8 cellular contexts compared by ENCODE assay signal in the genomic region with DNA sequence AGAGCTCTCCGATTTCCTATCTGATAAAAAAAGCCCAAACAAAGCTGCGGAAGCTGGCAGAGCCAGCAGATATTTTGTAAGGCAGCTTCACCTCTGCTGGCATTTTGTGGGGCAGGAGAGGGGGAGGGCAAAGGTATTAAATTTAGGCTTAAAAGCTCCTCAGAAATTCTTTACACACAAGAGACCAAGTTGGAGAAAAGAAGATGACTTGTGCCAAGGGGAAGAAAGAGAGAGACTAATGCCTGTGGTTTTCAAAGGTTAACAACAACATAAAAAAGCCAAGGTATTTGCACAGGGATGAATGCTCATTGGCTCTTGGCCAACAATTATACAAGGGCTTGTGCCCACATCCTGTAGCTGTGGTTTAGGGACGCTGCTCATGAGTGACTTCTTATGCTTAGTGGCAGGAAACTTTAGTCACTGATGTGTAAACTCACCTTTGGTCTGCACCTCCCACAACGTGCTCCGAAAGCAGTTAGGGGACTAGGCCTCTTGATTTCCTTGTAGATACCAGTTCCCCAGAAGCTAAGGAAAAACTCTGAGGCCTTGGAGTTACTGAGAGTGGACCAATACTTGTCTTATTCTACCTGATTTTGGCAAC.
DNase-seq lines count a peak whose midpoint lies in the region; ATAC-seq, FAIRE-seq and TF ChIP-seq lines count a peak whose summit lies in the region.

No MANE protein-coding gene starts in this region.

- no peaks in the 10 kb centered on the region for H3K79me2 ChIP-seq in K562 (ENCODE audit: control insufficient read depth, insufficient read depth, low read length)

- BruUV-seq in K562 (replicated peaks; lab: Mats Ljungman, UMichigan): no TSS peak

- FAIRE-seq in K562 (lab: Jason Lieb, UNC): no peak
- FAIRE-seq in pancreas (lab: Jason Lieb, UNC): peak; percentile 57

- H3K9ac ChIP-seq in K562 (ENCODE audit: insufficient read depth in 1 of 2, low read depth in 2 of 2, low read length in 2 of 2): no peak overlapping the region

- H3K9me1 ChIP-seq in K562 (ENCODE audit: control insufficient read depth, insufficient read depth, low read length): no peaks in the 10 kb centered on the region

- TF ChIP-seq POLR2A in K562 (conservative IDR thresholded peaks at IDR 0.05): no peak

- peak; percentile 100 for ATAC-seq in GM18498 (IDR thresholded peaks at IDR 0.05; ENCODE audit: unreplicated experiment)
- peak; percentile 100 for ATAC-seq in HG02678 (IDR thresholded peaks at IDR 0.05; ENCODE audit: unreplicated experiment)
- no peak for ATAC-seq in K562
- ATAC-seq in pancreas: peak in 3 of 4 donors; percentile 86 to 91 (median 88)

- TF ChIP-seq CTCF in K562 (IDR thresholded peaks at IDR 0.05 in 2 of 3, conservative IDR thresholded peaks at IDR 0.05 in 1 of 3; ENCODE audit: insufficient read depth in 2 of 3, low read depth in 1 of 3, low read length in 3 of 3): no peak
- no peak for TF ChIP-seq CTCF in pancreas (IDR thresholded peaks at IDR 0.05)

- peak; percentile 86 for DNase-seq in NCI-H1048 (lab: John Stamatoyannopoulos, UW)
- DNase-seq in T-helper 2 cell: peak; percentile 19 to 100 (median 70)
- no peak for DNase-seq in K562 (ENCODE audit: extremely low read depth in 1 of 4, low spot score in 3 of 4)
- DNase-seq in pancreas: peak in 1 of 6 donors; percentile 32
- no peak for DNase-seq in NCI-H1930 (lab: John Stamatoyannopoulos, UW)
- DNase-seq in cortex of kidney (lab: John Stamatoyannopoulos, UW): no peak

- H3K9me3 ChIP-seq in K562 (replicated peaks; ENCODE audit: control insufficient read depth, insufficient read depth, low read depth, low read length) (no peaks in the 10 kb centered on the region), pancreas (no peaks in the 10 kb centered on the region)

- no peak for TF ChIP-seq EP300 in K562 (IDR thresholded peaks at IDR 0.05; ENCODE audit: low read length)

- intact Hi-C loops in K562 (cut with micrococcal nuclease) (no loop called here), pancreas (cut with DNase I) (no loop called here)

- H3K4me3 ChIP-seq in K562 (no peak overlapping the region), pancreas (no peak overlapping the region)

- H3K4me1 ChIP-seq in K562 (replicated peaks in 1 of 2; ENCODE audit: control insufficient read depth in 2 of 2, insufficient read depth in 2 of 2, low read length in 2 of 2) (no peaks in the 10 kb centered on the region), pancreas (no peaks in the 10 kb centered on the region)

- H2AFZ ChIP-seq in K562 (ENCODE audit: low read depth, low read length): no peak overlapping the region

- no peaks in the 10 kb centered on the region for H3K27me3 ChIP-seq in K562 (ENCODE audit: control insufficient read depth in 2 of 2, insufficient read depth in 2 of 2, low read length in 2 of 2)
- H3K27me3 ChIP-seq in pancreas: no peaks in the 10 kb centered on the region

- in situ Hi-C loops in K562 (cut with MboI): no loop called here

- no peak for TF ChIP-seq RAD21 in K562 (CRISPR knock-in tag; conservative IDR thresholded peaks at IDR 0.05 in 1 of 2, IDR thresholded peaks at IDR 0.05 in 1 of 2)

- POLR2A ChIA-PET in K562 (lab: Yijun Ruan, JAX): no interaction called here

- H3K27ac ChIP-seq in K562 (ENCODE audit: extremely low read depth, low read depth, low read length) (no peak overlapping the region), pancreas (no peak overlapping the region)

- no peaks in the 10 kb centered on the region for H4K20me1 ChIP-seq in K562 (replicated peaks; ENCODE audit: control insufficient read depth, insufficient read depth, low read length)

- CTCF ChIA-PET in K562 (lab: Yijun Ruan, JAX; ENCODE audit: low intra/inter-chr PET ratio): no interaction called here

- H3K36me3 ChIP-seq in K562 (ENCODE audit: control insufficient read depth, insufficient read depth, low read length): no peaks in the 10 kb centered on the region
- no peaks in the 10 kb centered on the region for H3K36me3 ChIP-seq in pancreas

- WGBS in K562 (ENCODE audit: insufficient coverage, low coverage, missing lambda C conversion rate): 2% methylated on average over 5 of the region's 5 CpGs
- 28 to 35% methylated on average over 5 of the region's 5 CpGs for WGBS in pancreas, 2 donors

- H3K4me2 ChIP-seq in K562 (ENCODE audit: insufficient read depth, low read length): no peak overlapping the region

TF ChIP-seq in K562, 482 proteins besides CTCF, POLR2A, EP300 and RAD21:
- no peak for TF ChIP-seq FOSL1 (tag; conservative IDR thresholded peaks at IDR 0.05)
- 0 out of 2 replicates have a peak, but pooled peaks have one; percentile 21 for TF ChIP-seq NFIC (IDR thresholded peaks at IDR 0.05)

Comparison
In these comparisons a context has a peak if more than half of its experiments do, and no peak if none do; other contexts are left out.
1. DNase-seq: peak in NCI-H1048 (single experiment) and T-helper 2 cell (5 of 5); none in K562 (0 of 4), NCI-H1930 (0 of 2) and cortex of kidney (single experiment).